30 cellular contexts compared by ENCODE assay signal in genomic region chr4:89674876-89675459, GRCh38.
DNase-seq lines count a peak whose midpoint lies in the region; ATAC-seq lines count a peak whose summit lies in the region.
"Had no signal": no experiment of that assay in that cellular context is flagged by ENCODE, and none has a peak within 500 bp of the region (broad histone marks: within the 10 kb centered on the region; RNA-seq: fewer than 3 reads in every experiment).

No MANE protein-coding gene starts in this region.

- peaks cover 5% of the 10 kb centered on the region for H3K9me3 ChIP-seq in mesenchymal stem cell (ENCODE audit: control insufficient read depth, low read length)
- H3K9me3 ChIP-seq in naive thymus-derived CD4-positive, alpha-beta T cell (ENCODE audit: control insufficient read depth in 2 of 3, low read length in 3 of 3) = no peaks in the 10 kb centered on the region

- peak overlapping the region; percentile 19 for H2BK120ac ChIP-seq in mesenchymal stem cell (ENCODE audit: low read depth, low read length)

- H3K4me3 ChIP-seq in mesenchymal stem cell (ENCODE audit: insufficient read depth in 1 of 2, low read depth in 1 of 2, low read length in 2 of 2) = no peak overlapping the region
- no peak overlapping the region for H3K4me3 ChIP-seq in naive thymus-derived CD4-positive, alpha-beta T cell (ENCODE audit: low read length)
- H3K4me3 ChIP-seq: BLaER1, GM23248, left lung had no signal

- no peak overlapping the region for H2AFZ ChIP-seq in mesenchymal stem cell (ENCODE audit: low read depth, low read length)
- H2AFZ ChIP-seq: GM23248 had no signal

- POLR2A ChIA-PET in naive thymus-derived CD4-positive, alpha-beta T cell (lab: Charles Lee) = no interaction called here

- H2BK15ac ChIP-seq in mesenchymal stem cell (ENCODE audit: low read depth, poor library complexity, severe bottlenecking) = no peak overlapping the region

- no peak overlapping the region for H2AK5ac ChIP-seq in mesenchymal stem cell (ENCODE audit: low read length, severe bottlenecking)

- H3K23ac ChIP-seq in mesenchymal stem cell (ENCODE audit: low read length in 2 of 2) = no peak overlapping the region

- no peak overlapping the region for H3K4me2 ChIP-seq in mesenchymal stem cell (ENCODE audit: low read length, poor library complexity, severe bottlenecking)
- H3K4me2 ChIP-seq: BLaER1 had no signal

- H3K4me1 Mint-ChIP-seq in naive thymus-derived CD4-positive, alpha-beta T cell = peaks cover 0 to 6% (median 6%) of the 10 kb centered on the region in 7 donors

- H3K4me3 Mint-ChIP-seq in naive thymus-derived CD4-positive, alpha-beta T cell = no peak overlapping the region
- H3K4me3 Mint-ChIP-seq: activated CD4-positive, alpha-beta T cell treated with anti-CD3 and anti-CD28 coated beads for 36 hours; activated CD8-positive, alpha-beta T cell treated with anti-CD3 and anti-CD28 coated beads for 36 hours; activated T-helper 1 cell treated with anti-CD3 and anti-CD28 coated beads, Interleukin-12 subunit alpha, Interleukin-12 subunit beta, Interleukin-2, Interleukin-4 antibody, amounts not matched to agents 30 ng/mL and 10 ng/mL and 1 ng/mL, durations not matched to agents 14 hours and 24 hours and 36 hours; type B pancreatic cell had no signal

- no peak overlapping the region for H2BK5ac ChIP-seq in mesenchymal stem cell (ENCODE audit: low read depth, low read length, poor library complexity, severe bottlenecking)

- H3K4me1 ChIP-seq in mesenchymal stem cell (ENCODE audit: control insufficient read depth, insufficient read depth, low read depth, low read length) = no peaks in the 10 kb centered on the region
- no peaks in the 10 kb centered on the region for H3K4me1 ChIP-seq in naive thymus-derived CD4-positive, alpha-beta T cell (ENCODE audit: control insufficient read depth in 2 of 2, insufficient read depth in 2 of 2, low read length in 2 of 2)
- H3K4me1 ChIP-seq: BLaER1, left lung had no signal

- no peak overlapping the region for H4K91ac ChIP-seq in mesenchymal stem cell (ENCODE audit: low read length)

- H3K27ac ChIP-seq in mesenchymal stem cell (ENCODE audit: low read length, poor library complexity, severe bottlenecking) = no peak overlapping the region
- H3K27ac ChIP-seq in naive thymus-derived CD4-positive, alpha-beta T cell (ENCODE audit: low read depth, low read length) = no peak overlapping the region
- H3K27ac ChIP-seq: BLaER1, GM23248, left lung, VCaP had no signal

- peaks cover 0 to 22% (median 14%) of the 10 kb centered on the region in 5 donors for H3K27me3 Mint-ChIP-seq in naive thymus-derived CD4-positive, alpha-beta T cell
- H3K27me3 Mint-ChIP-seq: type B pancreatic cell had no signal

- no peak for ATAC-seq in GM19455 (IDR thresholded peaks at IDR 0.05; ENCODE audit: unreplicated experiment)
- no peak for ATAC-seq in naive thymus-derived CD4-positive, alpha-beta T cell
- ATAC-seq: activated CD4-positive, alpha-beta T cell treated with anti-CD3 and anti-CD28 coated beads for 36 hours; activated CD8-positive, alpha-beta T cell treated with anti-CD3 and anti-CD28 coated beads for 36 hours; esophagus mucosa; left lung; Panc1; sciatic nerve had no signal

- intact Hi-C loops in naive thymus-derived CD4-positive, alpha-beta T cell (cut with micrococcal nuclease) = no loop called here

- no peaks in the 10 kb centered on the region for H3K79me1 ChIP-seq in mesenchymal stem cell (replicated peaks; ENCODE audit: low read length, poor library complexity, severe bottlenecking)

- no peak overlapping the region for H2BK12ac ChIP-seq in mesenchymal stem cell (ENCODE audit: low read length in 2 of 2)

- no peak overlapping the region for H3K9ac ChIP-seq in mesenchymal stem cell (ENCODE audit: low read length)
- H3K9ac ChIP-seq: BLaER1, GM23248 had no signal

- no peaks in the 10 kb centered on the region for H3K36me3 ChIP-seq in mesenchymal stem cell (ENCODE audit: control insufficient read depth in 1 of 2, insufficient read depth in 2 of 2, low read depth in 1 of 2, low read length in 2 of 2)
- no peaks in the 10 kb centered on the region for H3K36me3 ChIP-seq in naive thymus-derived CD4-positive, alpha-beta T cell (ENCODE audit: control insufficient read depth in 2 of 3, insufficient read depth in 3 of 3, low read length in 3 of 3)
- H3K36me3 ChIP-seq: BLaER1, left lung had no signal

- H3K14ac ChIP-seq in mesenchymal stem cell (ENCODE audit: low read length in 2 of 2) = no peak overlapping the region

- no peak overlapping the region for H3K4ac ChIP-seq in mesenchymal stem cell (ENCODE audit: low read depth in 1 of 2, low read length in 2 of 2)

- no peak overlapping the region for H3K27ac Mint-ChIP-seq in naive thymus-derived CD4-positive, alpha-beta T cell
- H3K27ac Mint-ChIP-seq: activated CD4-positive, alpha-beta T cell treated with anti-CD3 and anti-CD28 coated beads for 36 hours; activated CD8-positive, alpha-beta T cell treated with anti-CD3 and anti-CD28 coated beads for 36 hours; activated T-helper 1 cell treated with anti-CD3 and anti-CD28 coated beads, Interleukin-12 subunit alpha, Interleukin-12 subunit beta, Interleukin-2, Interleukin-4 antibody, amounts not matched to agents 30 ng/mL and 10 ng/mL and 1 ng/mL, durations not matched to agents 14 hours and 24 hours and 36 hours; type B pancreatic cell had no signal

- 79% methylated on average over 7 of the region's 9 CpGs for WGBS in mesenchymal stem cell

- peaks cover 0 to 12% (median 4%) of the 10 kb centered on the region in 11 donors for H3K9me3 Mint-ChIP-seq in naive thymus-derived CD4-positive, alpha-beta T cell
- H3K9me3 Mint-ChIP-seq: activated T-helper 1 cell treated with anti-CD3 and anti-CD28 coated beads, Interleukin-12 subunit alpha, Interleukin-12 subunit beta, Interleukin-2, Interleukin-4 antibody, amounts not matched to agents 30 ng/mL and 10 ng/mL and 1 ng/mL, durations not matched to agents 14 hours and 24 hours and 36 hours had no signal

- no peak overlapping the region for H3K18ac ChIP-seq in mesenchymal stem cell (ENCODE audit: low read depth in 1 of 2, low read length in 2 of 2)

- CTCF ChIA-PET in naive thymus-derived CD4-positive, alpha-beta T cell (lab: Charles Lee) = no interaction called here

- H3K27me3 ChIP-seq in mesenchymal stem cell (ENCODE audit: control insufficient read depth in 1 of 2, insufficient read depth in 1 of 2, low read length in 2 of 2) = no peaks in the 10 kb centered on the region
- H3K27me3 ChIP-seq in naive thymus-derived CD4-positive, alpha-beta T cell (ENCODE audit: control insufficient read depth in 2 of 2, insufficient read depth in 2 of 2, low read length in 2 of 2) = no peaks in the 10 kb centered on the region
- H3K27me3 ChIP-seq: BLaER1, left lung had no signal

- DNase-seq in ELF-1 (ENCODE audit: low read depth, low spot score) (peak; percentile 10), NCI-H146 (lab: John Stamatoyannopoulos, UW) (peak; percentile 71), NCI-H748 (lab: John Stamatoyannopoulos, UW; ENCODE audit: unreplicated experiment) (peak; percentile 94), mesenchymal stem cell (peak; percentile 9)
- no peak for DNase-seq in naive thymus-derived CD4-positive, alpha-beta T cell
- no peak for DNase-seq in stimulated activated CD4-positive, alpha-beta T cell treated with anti-CD3 and anti-CD28 coated beads, Interleukin-12 subunit alpha, Interleukin-12 subunit beta, amount 100 ng/mL, for 4 hours
- DNase-seq: activated CD4-positive, alpha-beta T cell treated with anti-CD3 and anti-CD28 coated beads for 36 hours; activated CD8-positive, alpha-beta memory T cell treated with anti-CD3 and anti-CD28 coated beads, Interleukin-2, amount 50 U/mL, for 48 hours; activated CD8-positive, alpha-beta T cell treated with anti-CD3 and anti-CD28 coated beads for 36 hours; activated naive CD4-positive, alpha-beta T cell treated with Interleukin-2 at 50 U/mL for 16 hours; central memory CD4-positive, alpha-beta T cell; DMS79 treated with DMSO at 0.1 percent for 48 hours; glutamatergic neuron; GM23248; left lung; mesendoderm; NCI-H1048; NCI-H2171; NCI-H524 treated with DMSO at 0.1 percent for 48 hours; stimulated activated CD4-positive, alpha-beta T cell treated with anti-CD3 and anti-CD28 coated beads, Interleukin-4, amount 100 ng/mL, for 1 hour; SW 1271; T1000 had no signal

- H3K36me3 Mint-ChIP-seq in naive thymus-derived CD4-positive, alpha-beta T cell = no peaks in the 10 kb centered on the region
- H3K36me3 Mint-ChIP-seq: type B pancreatic cell had no signal

- H4K8ac ChIP-seq in mesenchymal stem cell (ENCODE audit: low read length) = no peak overlapping the region

Comparison
In these comparisons a context has a peak if more than half of its experiments do, and no peak if none do; other contexts are left out.
1. DNase-seq: peak in ELF-1 (single experiment), NCI-H146 (single experiment), NCI-H748 (single experiment) and mesenchymal stem cell (single experiment); none in naive thymus-derived CD4-positive, alpha-beta T cell (0 of 9) and stimulated activated CD4-positive, alpha-beta T cell treated with anti-CD3 and anti-CD28 coated beads, Interleukin-12 subunit alpha, Interleukin-12 subunit beta, amount 100 ng/mL, for 4 hours (single experiment).